10 cellular contexts compared by ENCODE assay signal in the genomic region with DNA sequence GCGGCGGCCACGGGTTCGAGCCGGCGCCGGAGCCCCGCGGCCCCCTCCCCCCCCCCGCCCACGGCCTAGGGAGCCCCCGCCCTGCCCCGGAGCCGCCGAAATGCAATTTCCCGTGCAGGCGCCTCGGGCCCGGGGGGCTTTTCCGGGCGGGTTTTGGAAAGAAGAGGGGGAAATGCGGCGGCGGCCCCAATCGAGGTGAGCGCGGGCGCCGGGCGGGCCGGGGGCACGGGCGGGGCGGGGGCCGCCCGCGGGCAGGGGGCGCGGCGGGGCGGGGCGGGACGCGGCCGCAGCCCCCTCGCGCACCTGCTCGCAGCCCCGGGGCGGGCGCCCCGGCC. TPM values are rescaled to one million over a fixed set of nuclear protein-coding genes. Genes with fewer than 3 reads are reported as not detected.
DNase-seq lines count a peak whose midpoint lies in the region; FAIRE-seq and TF ChIP-seq lines count a peak whose summit lies in the region.
"Had no signal": no experiment of that assay in that cellular context is flagged by ENCODE, and none has a peak within 500 bp of the region (broad histone marks: within the 10 kb centered on the region; RNA-seq: fewer than 3 reads in every experiment).

No MANE protein-coding gene starts in this region.

- H3K27ac Mint-ChIP-seq in progenitor cell of endocrine pancreas = no peak overlapping the region
- no peak overlapping the region for H3K27ac Mint-ChIP-seq in activated CD4-positive, alpha-beta T cell treated with anti-CD3 and anti-CD28 coated beads, Interleukin-2, amount 10 ng/mL, durations not matched to agents 7 days and 5 days
- H3K27ac Mint-ChIP-seq: nephron progenitor cell had no signal

- DNase-seq in BJ (ENCODE audit: low read depth) (no peak), MG63 (no peak), H1 (ENCODE audit: low read depth in 1 of 2, low spot score in 2 of 2) (no peak), progenitor cell of endocrine pancreas (ENCODE audit: low spot score, unreplicated experiment) (no peak), NOMO-1 treated with DMSO at 0.1 percent for 48 hours (lab: John Stamatoyannopoulos, UW; ENCODE audit: unreplicated experiment) (no peak), medulla oblongata (ENCODE audit: extremely low spot score) (no peak), putamen (ENCODE audit: low spot score) (no peak)
- DNase-seq in activated CD4-positive, alpha-beta T cell treated with anti-CD3 and anti-CD28 coated beads, Interleukin-2, amount 10 ng/mL, durations not matched to agents 7 days and 5 days = no peak
- DNase-seq: NCI-H1436 treated with DMSO at 0.1 percent for 48 hours had no signal

- H3K79me2 ChIP-seq in H1 (ENCODE audit: control insufficient read depth in 1 of 2, insufficient read depth in 2 of 2, low read length in 2 of 2) = no peaks in the 10 kb centered on the region

- no peak for TF ChIP-seq EP300 in H1 (IDR thresholded peaks at IDR 0.05; ENCODE audit: borderline replicate concordance in 1 of 2, low read depth in 2 of 2, low read length in 2 of 2)

- H2BK5ac ChIP-seq in H1 (ENCODE audit: low read depth, low read length) = no peak overlapping the region

- no CpG with 5 or more reads among the region's 52 CpGs for WGBS in H1 (ENCODE audit: extremely low coverage in 1 of 2, insufficient coverage in 1 of 2, insufficient read length in 1 of 2, insufficient replicate concordance in 2 of 2, low coverage in 1 of 2, low lambda C conversion rate in 2 of 2, missing lambda C conversion rate in 1 of 2), 2 experiments

- H2BK120ac ChIP-seq in H1 (replicated peaks; ENCODE audit: low read depth, low read length) = no peak overlapping the region

- TF ChIP-seq CTCF in BJ (IDR thresholded peaks at IDR 0.05; ENCODE audit: insufficient read depth, low read depth, low read length) (no peak), H1 (IDR thresholded peaks at IDR 0.05; ENCODE audit: control extremely low read depth in 1 of 3, insufficient read depth in 1 of 3, low read depth in 1 of 3, low read length in 3 of 3) (no peak), progenitor cell of endocrine pancreas (IDR thresholded peaks at IDR 0.05; ENCODE audit: unreplicated experiment) (no peak)

- H2BK12ac ChIP-seq in H1 (ENCODE audit: low read depth, low read length) = no peak overlapping the region

- H3K9me3 Mint-ChIP-seq in progenitor cell of endocrine pancreas (ENCODE audit: low read depth) = no peaks in the 10 kb centered on the region
- no peaks in the 10 kb centered on the region for H3K9me3 Mint-ChIP-seq in activated CD4-positive, alpha-beta T cell treated with anti-CD3 and anti-CD28 coated beads, Interleukin-2, amount 10 ng/mL, durations not matched to agents 7 days and 5 days
- H3K9me3 Mint-ChIP-seq: nephron progenitor cell had no signal

- no peak overlapping the region for H2BK15ac ChIP-seq in H1 (ENCODE audit: low read length)

- no peak for FAIRE-seq in H1 (lab: Jason Lieb, UNC)

- H3K9me3 ChIP-seq in MG63 (no peaks in the 10 kb centered on the region), H1 (ENCODE audit: insufficient read depth in 2 of 2, low read depth in 1 of 2, low read length in 1 of 2) (no peaks in the 10 kb centered on the region)

- CTCF ChIA-PET in BJ (lab: Yijun Ruan, JAX) = interaction anchor here (0.8 to 4.3 kb wide), 4 partner anchors 28 to 81 kb away, joined by 3 to 64 read pairs (median 43); a partner anchor contains a TSS
- CTCF ChIA-PET in H1 (lab: Charles Lee; ENCODE audit: partially characterized antibody) = interaction anchor here (6.0 kb wide), 1 partner anchor 29 kb away, joined by 52 read pairs; no protein-coding TSS in a partner anchor
- CTCF ChIA-PET in activated CD4-positive, alpha-beta T cell treated with anti-CD3 and anti-CD28 coated beads, Interleukin-2, amount 10 ng/mL, durations not matched to agents 7 days and 5 days (lab: Charles Lee) = no interaction called here

- H3K4ac ChIP-seq in H1 (replicated peaks; ENCODE audit: insufficient read length, low read depth, low read length) = no peak overlapping the region

- no peak overlapping the region for H2AFZ ChIP-seq in H1 (ENCODE audit: low read length)

- no peak overlapping the region for H4K5ac ChIP-seq in H1 (ENCODE audit: insufficient read length, low read depth, low read length)

- H3K27me3 Mint-ChIP-seq in progenitor cell of endocrine pancreas = no peaks in the 10 kb centered on the region
- peaks cover 32% of the 10 kb centered on the region for H3K27me3 Mint-ChIP-seq in activated CD4-positive, alpha-beta T cell treated with anti-CD3 and anti-CD28 coated beads, Interleukin-2, amount 10 ng/mL, durations not matched to agents 7 days and 5 days

- no peak overlapping the region for H3K56ac ChIP-seq in H1 (replicated peaks; ENCODE audit: insufficient read length, low read depth, low read length)

- H3K18ac ChIP-seq in H1 (ENCODE audit: extremely low read depth, low read length) = no peak overlapping the region; the same call in 1 of the 2 replicates

- no peak overlapping the region for H3K23ac ChIP-seq in H1 (ENCODE audit: insufficient read length)

- no peak overlapping the region for H2BK20ac ChIP-seq in H1 (ENCODE audit: low read length)

- peak overlapping the region; percentile 56 for H3K4me3 ChIP-seq in BJ (ENCODE audit: low read depth, low read length)
- peak overlapping the region; percentile 52 for H3K4me3 ChIP-seq in MG63
- peak overlapping the region in 3 of 4 experiments; percentile 28 to 66 (median 41); a peak in 3 of 8 replicates for H3K4me3 ChIP-seq in H1 (ENCODE audit: extremely low read depth in 1 of 4, insufficient read depth in 2 of 4, low read depth in 3 of 4, low read length in 4 of 4)

- no peaks in the 10 kb centered on the region for H3K79me1 ChIP-seq in H1 (ENCODE audit: low read depth, low read length)

- peaks cover 4 to 7% (median 5%) of the 10 kb centered on the region in 4 experiments; a peak in 6 of 7 replicates for H3K4me1 ChIP-seq in H1 (replicated peaks in 1 of 4; ENCODE audit: control insufficient read depth in 3 of 4, insufficient read depth in 4 of 4, low read length in 3 of 4)

- POLR2A ChIA-PET in BJ (lab: Charles Lee) (no interaction called here), H1 (lab: Charles Lee; ENCODE audit: partially characterized antibody) (no interaction called here)
- POLR2A ChIA-PET in activated CD4-positive, alpha-beta T cell treated with anti-CD3 and anti-CD28 coated beads, Interleukin-2, amount 10 ng/mL, durations not matched to agents 7 days and 5 days (lab: Charles Lee) = no interaction called here

- H3K4me1 Mint-ChIP-seq in progenitor cell of endocrine pancreas (ENCODE audit: low read depth) = peaks cover 14% of the 10 kb centered on the region
- H3K4me1 Mint-ChIP-seq in activated CD4-positive, alpha-beta T cell treated with anti-CD3 and anti-CD28 coated beads, Interleukin-2, amount 10 ng/mL, durations not matched to agents 7 days and 5 days = peaks cover 39% of the 10 kb centered on the region

- no peak overlapping the region for H3K9ac ChIP-seq in H1 (replicated peaks in 1 of 4; ENCODE audit: extremely low read depth in 1 of 4, low read depth in 3 of 4, low read length in 3 of 4)

- no peak overlapping the region for H3K27ac ChIP-seq in H1 (ENCODE audit: low read depth, low read length)

- H3K36me3 ChIP-seq in BJ (ENCODE audit: control insufficient read depth, insufficient read depth, low read length) (no peaks in the 10 kb centered on the region), MG63 (no peaks in the 10 kb centered on the region), H1 (ENCODE audit: control insufficient read depth in 2 of 4, insufficient read depth in 4 of 4, low read length in 3 of 4) (no peaks in the 10 kb centered on the region)

- peak overlapping the region; percentile 42 to 77; a peak in 2 of 4 replicates for H3K4me2 ChIP-seq in H1 (ENCODE audit: insufficient read depth in 1 of 2, low read depth in 2 of 2, low read length in 2 of 2)

- peaks cover 2% of the 10 kb centered on the region for H3K36me3 Mint-ChIP-seq in progenitor cell of endocrine pancreas (ENCODE audit: insufficient read depth)
- H3K36me3 Mint-ChIP-seq in activated CD4-positive, alpha-beta T cell treated with anti-CD3 and anti-CD28 coated beads, Interleukin-2, amount 10 ng/mL, durations not matched to agents 7 days and 5 days (ENCODE audit: low read depth) = no peaks in the 10 kb centered on the region

- peak overlapping the region; percentile 48 for H3K4me3 Mint-ChIP-seq in progenitor cell of endocrine pancreas (ENCODE audit: low read depth)
- no peak overlapping the region for H3K4me3 Mint-ChIP-seq in activated CD4-positive, alpha-beta T cell treated with anti-CD3 and anti-CD28 coated beads, Interleukin-2, amount 10 ng/mL, durations not matched to agents 7 days and 5 days

- TF ChIP-seq POLR2A in H1 (IDR thresholded peaks at IDR 0.05; ENCODE audit: control extremely low read depth in 1 of 2, low read depth in 2 of 2, low read length in 2 of 2) = no peak

- peaks cover 2 to 8% of the 10 kb centered on the region in 2 experiments for H4K20me1 ChIP-seq in H1 (replicated peaks in 1 of 2; ENCODE audit: control insufficient read depth in 1 of 2, insufficient read depth in 2 of 2, low read length in 2 of 2)

- no peaks in the 10 kb centered on the region for H3K27me3 ChIP-seq in BJ (ENCODE audit: control insufficient read depth, insufficient read depth, low read length)
- no peaks in the 10 kb centered on the region for H3K27me3 ChIP-seq in MG63
- H3K27me3 ChIP-seq in H1 (replicated peaks in 1 of 4; ENCODE audit: control insufficient read depth in 3 of 4, extremely low read depth in 1 of 4, insufficient read depth in 3 of 4, low read length in 3 of 4) = peaks cover 16 to 64% (median 47%) of the 10 kb centered on the region in 4 experiments

- H2AK5ac ChIP-seq in H1 (ENCODE audit: low read depth, low read length) = no peak overlapping the region

- H4K91ac ChIP-seq in H1 (replicated peaks; ENCODE audit: insufficient read length, low read length) = no peak overlapping the region

- H3K14ac ChIP-seq in H1 (ENCODE audit: insufficient read length) = no peak overlapping the region

- no peak overlapping the region for H4K8ac ChIP-seq in H1 (ENCODE audit: extremely low read depth, insufficient read depth, low read length)

- no peak for TF ChIP-seq RAD21 in H1 (IDR thresholded peaks at IDR 0.05 in 1 of 2, conservative IDR thresholded peaks at IDR 0.05 in 1 of 2; ENCODE audit: low read depth in 2 of 2, low read length in 2 of 2)

- no peaks in the 10 kb centered on the region; the same call in 1 of the 2 replicates for H3K23me2 ChIP-seq in H1 (ENCODE audit: low read depth, low read length)

RNA-seq across cellular contexts. Expression of a gene that starts 11.7 kb away (rescaled TPM):
- polyA plus RNA-seq in BJ (2011; rRNA removed) (0.20 and 0.55 TPM in 2 replicates), H1 (2011; rRNA removed) (0.14 and 0.62 TPM in 2 replicates)
- polyA minus RNA-seq in BJ (2011; rRNA and poly(A)+ RNA removed) = 0.52 TPM in 1 of 2 replicates, not detected in the other
- total RNA-seq in MG63 (2014; rRNA removed; shearing (Covaris generic); ENCODE audit: low replicate concordance) = not detected in 2 replicates
- not detected in 2 replicates for total RNA-seq in H1 (2021; fragmentation: NEBNext Ultra II Directional; extraction: Animal tissue kit (Norgen Biotek cat#: 25700))
- polyA plus RNA-seq in H1 (2011; cell fraction: cytosol; rRNA removed) = not detected
- polyA plus RNA-seq in H1 (2011; cell fraction: nucleus; rRNA removed) = not detected
- polyA plus RNA-seq in H1 (2012, experiment 1 of 2) = 0.69 to 0.83 TPM in 2 of 4 replicates, not detected in the others
- not detected for polyA plus RNA-seq in H1 (2012, experiment 2 of 2)
- polyA plus RNA-seq in H1 (2013, experiment 1 of 2) = 1.2 TPM
- polyA plus RNA-seq in H1 (2013, experiment 2 of 2) = 1.3 TPM
- not detected in 2 replicates for polyA minus RNA-seq in H1 (2011; rRNA and poly(A)+ RNA removed)
- not detected for polyA minus RNA-seq in H1 (2011; cell fraction: cytosol; rRNA and poly(A)+ RNA removed)
- not detected for polyA minus RNA-seq in H1 (2011; cell fraction: nucleus; rRNA and poly(A)+ RNA removed)
- 9.5 and 10.5 TPM in 2 replicates for total RNA-seq in progenitor cell of endocrine pancreas
- under 1 TPM in 1 of 2 experiments, not detected in 1; 0.48 TPM for total RNA-seq in activated CD4-positive, alpha-beta T cell treated with anti-CD3 and anti-CD28 coated beads, Interleukin-2, amount 10 ng/mL, durations not matched to agents 7 days and 5 days

RNA-seq across cellular contexts. Expression of a gene that starts 40.7 kb away (rescaled TPM):
- 0.38 and 0.94 TPM in 2 replicates for polyA plus RNA-seq in BJ (2011; rRNA removed)
- polyA minus RNA-seq in BJ (2011; rRNA and poly(A)+ RNA removed) = 1.5 TPM in 1 of 2 replicates, not detected in the other
- total RNA-seq in MG63 (2014; rRNA removed; shearing (Covaris generic); ENCODE audit: low replicate concordance) = 5.1 and 8.4 TPM in 2 replicates
- 4.6 and 4.7 TPM in 2 replicates for total RNA-seq in H1 (2021; fragmentation: NEBNext Ultra II Directional; extraction: Animal tissue kit (Norgen Biotek cat#: 25700))
- polyA plus RNA-seq in H1 (2011; rRNA removed) = 4.6 and 6.0 TPM in 2 replicates
- 5.2 TPM for polyA plus RNA-seq in H1 (2011; cell fraction: cytosol; rRNA removed)
- polyA plus RNA-seq in H1 (2011; cell fraction: nucleus; rRNA removed) = 12.9 TPM
- polyA plus RNA-seq in H1 (2012, experiment 1 of 2) = 2.8 to 5.0 TPM (median 3.9 TPM) in 4 replicates
- 3.1 TPM for polyA plus RNA-seq in H1 (2012, experiment 2 of 2)
- 3.8 TPM for polyA plus RNA-seq in H1 (2013, experiment 1 of 2)
- 3.4 TPM for polyA plus RNA-seq in H1 (2013, experiment 2 of 2)
- polyA minus RNA-seq in H1 (2011; rRNA and poly(A)+ RNA removed) = 2.5 and 3.4 TPM in 2 replicates
- polyA minus RNA-seq in H1 (2011; cell fraction: cytosol; rRNA and poly(A)+ RNA removed) = 3.8 TPM
- 7.3 TPM for polyA minus RNA-seq in H1 (2011; cell fraction: nucleus; rRNA and poly(A)+ RNA removed)
- total RNA-seq in progenitor cell of endocrine pancreas = 6.1 and 8.9 TPM in 2 replicates
- 1 to 10 TPM; 6.3 to 8.0 TPM for total RNA-seq in activated CD4-positive, alpha-beta T cell treated with anti-CD3 and anti-CD28 coated beads, Interleukin-2, amount 10 ng/mL, durations not matched to agents 7 days and 5 days

RNA-seq across cellular contexts. Expression of a gene that starts 40.8 kb away (rescaled TPM):
- polyA plus RNA-seq in BJ (2011; rRNA removed) = 8.0 and 13.1 TPM in 2 replicates
- 12.6 and 14.4 TPM in 2 replicates for polyA minus RNA-seq in BJ (2011; rRNA and poly(A)+ RNA removed)
- total RNA-seq in MG63 (2014; rRNA removed; shearing (Covaris generic); ENCODE audit: low replicate concordance) = 26.2 and 27.3 TPM in 2 replicates
- total RNA-seq in H1 (2021; fragmentation: NEBNext Ultra II Directional; extraction: Animal tissue kit (Norgen Biotek cat#: 25700)) = 33.0 and 36.4 TPM in 2 replicates
- polyA plus RNA-seq in H1 (2011; rRNA removed) = 12.5 and 20.5 TPM in 2 replicates
- 17.1 TPM for polyA plus RNA-seq in H1 (2011; cell fraction: cytosol; rRNA removed)
- 71.1 TPM for polyA plus RNA-seq in H1 (2011; cell fraction: nucleus; rRNA removed)
- polyA plus RNA-seq in H1 (2012, experiment 1 of 2) = 20.2 to 39.2 TPM (median 31.7 TPM) in 4 replicates
- polyA plus RNA-seq in H1 (2012, experiment 2 of 2) = 21.2 TPM
- 17.9 TPM for polyA plus RNA-seq in H1 (2013, experiment 1 of 2)
- polyA plus RNA-seq in H1 (2013, experiment 2 of 2) = 16.1 TPM
- polyA minus RNA-seq in H1 (2011; rRNA and poly(A)+ RNA removed) = 15.8 and 22.9 TPM in 2 replicates
- 17.1 TPM for polyA minus RNA-seq in H1 (2011; cell fraction: cytosol; rRNA and poly(A)+ RNA removed)
- 19.3 TPM for polyA minus RNA-seq in H1 (2011; cell fraction: nucleus; rRNA and poly(A)+ RNA removed)
- 69.4 and 74.0 TPM in 2 replicates for total RNA-seq in progenitor cell of endocrine pancreas
- total RNA-seq in activated CD4-positive, alpha-beta T cell treated with anti-CD3 and anti-CD28 coated beads, Interleukin-2, amount 10 ng/mL, durations not matched to agents 7 days and 5 days = 10 to 100 TPM; 36.5 to 39.3 TPM
